In the genomic region with DNA sequence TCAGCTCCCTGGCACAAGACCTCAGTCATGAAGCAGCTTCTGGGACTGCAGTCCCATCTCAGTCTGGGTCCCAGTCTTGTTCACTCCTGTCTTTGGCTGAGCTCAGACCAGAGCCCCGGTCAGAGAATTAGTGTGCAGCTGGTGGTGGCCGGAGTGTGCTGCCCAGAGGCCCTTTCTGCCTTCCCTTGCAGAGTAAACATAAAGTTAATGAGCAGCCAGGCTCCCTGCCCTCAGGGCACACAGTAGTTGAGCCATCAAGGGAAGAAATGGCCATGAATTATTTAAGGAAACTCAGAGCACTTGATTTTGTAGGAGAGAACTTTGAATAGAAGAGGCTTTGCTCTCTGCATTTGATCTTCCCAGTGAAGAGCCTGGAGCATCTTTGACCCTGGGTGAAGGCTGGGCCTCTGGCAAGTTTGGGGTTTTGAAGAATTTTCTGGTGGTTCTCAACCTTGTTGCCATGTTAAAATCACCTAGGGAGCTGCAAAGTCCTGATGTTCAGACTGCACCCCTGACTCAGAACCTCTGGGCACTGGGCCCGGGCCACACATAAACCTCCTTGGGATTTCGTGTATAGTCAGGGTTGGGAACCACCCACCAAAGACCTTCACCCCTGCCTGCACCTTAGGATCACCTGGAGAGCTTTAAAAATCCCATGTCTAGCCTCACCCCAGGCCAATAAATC, we compare ENCODE assay signal across 12 cellular contexts. TPM values are rescaled to one million over a fixed set of nuclear protein-coding genes. Genes with fewer than 3 reads are reported as not detected.
DNase-seq lines count a peak whose midpoint lies in the region; ATAC-seq and TF ChIP-seq lines count a peak whose summit lies in the region.
"Had no signal": no experiment of that assay in that cellular context is flagged by ENCODE, and none has a peak within 500 bp of the region (broad histone marks: within the 10 kb centered on the region; RNA-seq: fewer than 3 reads in every experiment).

No MANE protein-coding gene starts in this region.

- no peak overlapping the region for H3K4me3 ChIP-seq in PC-9
- H3K4me3 ChIP-seq: ovary had no signal

- H3F3A ChIP-seq in PC-9 (ENCODE audit: insufficient read depth, low read depth) = no peaks in the 10 kb centered on the region; the same call in 1 of the 2 replicates

- H3K4me2 ChIP-seq in PC-9 = peak overlapping the region; percentile 32

- H3K4me1 Mint-ChIP-seq in activated naive CD4-positive, alpha-beta T cell treated with anti-CD3 and anti-CD28 coated beads for 36 hours (ENCODE audit: low read depth) = peaks cover 83% of the 10 kb centered on the region
- H3K4me1 Mint-ChIP-seq in stimulated activated memory B cell treated with anti-CD40 and anti-IgM and Interleukin-4, amounts not matched to agents 10 μg/mL and 1 μg/mL and 100 μg/mL, for 72 hours = peaks cover 56% of the 10 kb centered on the region
- peaks cover 52 to 62% of the 10 kb centered on the region in 2 donors for H3K4me1 Mint-ChIP-seq in stimulated activated naive B cell treated with anti-CD40 and anti-IgM and Interleukin-4, amounts not matched to agents 10 μg/mL and 1 μg/mL and 100 μg/mL, for 72 hours

- H3K36me3 ChIP-seq in PC-9 (ENCODE audit: low read depth) = no peaks in the 10 kb centered on the region
- H3K36me3 ChIP-seq: ovary had no signal

- H3K9me3 ChIP-seq in PC-9 (ENCODE audit: insufficient read depth, low read depth) = no peaks in the 10 kb centered on the region
- H3K9me3 ChIP-seq: ovary had no signal

- peak overlapping the region; percentile 6 for H3K27ac Mint-ChIP-seq in activated naive CD4-positive, alpha-beta T cell treated with anti-CD3 and anti-CD28 coated beads for 36 hours
- H3K27ac Mint-ChIP-seq in stimulated activated memory B cell treated with anti-CD40 and anti-IgM and Interleukin-4, amounts not matched to agents 10 μg/mL and 1 μg/mL and 100 μg/mL, for 72 hours = peak overlapping the region; percentile 78
- no peak overlapping the region for H3K27ac Mint-ChIP-seq in stimulated activated naive B cell treated with anti-CD40 and anti-IgM and Interleukin-4, amounts not matched to agents 10 μg/mL and 1 μg/mL and 100 μg/mL, for 72 hours
- H3K27ac Mint-ChIP-seq: CD14-positive monocyte had no signal

- no peaks in the 10 kb centered on the region for H4K20me1 ChIP-seq in PC-9 (ENCODE audit: insufficient read depth)

- no peaks in the 10 kb centered on the region for H3K9me3 Mint-ChIP-seq in activated naive CD4-positive, alpha-beta T cell treated with anti-CD3 and anti-CD28 coated beads for 36 hours
- no peaks in the 10 kb centered on the region for H3K9me3 Mint-ChIP-seq in stimulated activated memory B cell treated with anti-CD40 and anti-IgM and Interleukin-4, amounts not matched to agents 10 μg/mL and 1 μg/mL and 100 μg/mL, for 72 hours
- no peaks in the 10 kb centered on the region for H3K9me3 Mint-ChIP-seq in stimulated activated naive B cell treated with anti-CD40 and anti-IgM and Interleukin-4, amounts not matched to agents 10 μg/mL and 1 μg/mL and 100 μg/mL, for 72 hours

- no peak overlapping the region for H3K27ac ChIP-seq in PC-9
- H3K27ac ChIP-seq: ovary had no signal

- TF ChIP-seq CTCF in PC-9 (conservative IDR thresholded peaks at IDR 0.05) = no peak
- TF ChIP-seq CTCF in GM10266 (IDR thresholded peaks at IDR 0.05; ENCODE audit: control insufficient read depth, insufficient read depth, low read depth, missing control alignments) = no peak

- H3K4me3 Mint-ChIP-seq in activated naive CD4-positive, alpha-beta T cell treated with anti-CD3 and anti-CD28 coated beads for 36 hours = no peak overlapping the region
- no peak overlapping the region for H3K4me3 Mint-ChIP-seq in stimulated activated memory B cell treated with anti-CD40 and anti-IgM and Interleukin-4, amounts not matched to agents 10 μg/mL and 1 μg/mL and 100 μg/mL, for 72 hours
- no peak overlapping the region for H3K4me3 Mint-ChIP-seq in stimulated activated naive B cell treated with anti-CD40 and anti-IgM and Interleukin-4, amounts not matched to agents 10 μg/mL and 1 μg/mL and 100 μg/mL, for 72 hours
- H3K4me3 Mint-ChIP-seq: CD14-positive monocyte had no signal

- no peak for ATAC-seq in stimulated activated memory B cell treated with anti-CD40 and anti-IgM and Interleukin-4, amounts not matched to agents 10 μg/mL and 1 μg/mL and 100 μg/mL, for 72 hours
- no peak for ATAC-seq in stimulated activated naive B cell treated with anti-CD40 and anti-IgM and Interleukin-4, amounts not matched to agents 10 μg/mL and 1 μg/mL and 100 μg/mL, for 72 hours (replicated peaks)
- ATAC-seq in HG02798 (IDR thresholded peaks at IDR 0.05; ENCODE audit: poor library complexity, unreplicated experiment) = no peak

- H3K4me1 ChIP-seq in PC-9 (replicated peaks; ENCODE audit: insufficient read depth) = peaks cover 25% of the 10 kb centered on the region

- H2AFZ ChIP-seq in PC-9 = no peak overlapping the region

- intact Hi-C loops in activated naive CD4-positive, alpha-beta T cell treated with anti-CD3 and anti-CD28 coated beads for 36 hours (cut with micrococcal nuclease) = loop anchor here (2.0 kb wide), 1 partner anchor 17 kb away; no protein-coding TSS in a partner anchor
- intact Hi-C loops in PC-9 (cut with micrococcal nuclease; ENCODE audit: unreplicated experiment) = no loop called here

- no peaks in the 10 kb centered on the region for H3K79me2 ChIP-seq in PC-9 (ENCODE audit: low read depth)

- BruUV-seq in PC-9 (replicated peaks; lab: Mats Ljungman, UMichigan) = no TSS peak

- peaks cover 2% of the 10 kb centered on the region for H3K36me3 Mint-ChIP-seq in activated naive CD4-positive, alpha-beta T cell treated with anti-CD3 and anti-CD28 coated beads for 36 hours (ENCODE audit: low read depth)
- H3K36me3 Mint-ChIP-seq in stimulated activated memory B cell treated with anti-CD40 and anti-IgM and Interleukin-4, amounts not matched to agents 10 μg/mL and 1 μg/mL and 100 μg/mL, for 72 hours = no peaks in the 10 kb centered on the region
- H3K36me3 Mint-ChIP-seq in stimulated activated naive B cell treated with anti-CD40 and anti-IgM and Interleukin-4, amounts not matched to agents 10 μg/mL and 1 μg/mL and 100 μg/mL, for 72 hours = no peaks in the 10 kb centered on the region

- DNase-seq in activated naive CD4-positive, alpha-beta T cell treated with anti-CD3 and anti-CD28 coated beads for 36 hours = no peak
- DNase-seq in activated naive CD4-positive, alpha-beta T cell treated with anti-CD3 and anti-CD28 coated beads, Interleukin-2, amount 50 U/mL, for 16 hours = no peak
- peak; percentile 61 to 74 for DNase-seq in PC-9
- peak; percentile 89 for DNase-seq in islet precursor cell
- DNase-seq in GM10266 (ENCODE audit: extremely low spot score) = no peak
- DNase-seq in stimulated activated naive B cell treated with anti-CD40 and anti-IgM and Interleukin-4, amounts not matched to agents 10 μg/mL and 1 μg/mL and 100 μg/mL, for 72 hours = no peak
- DNase-seq: activated CD4-positive, alpha-beta T cell treated with anti-CD3 and anti-CD28 coated beads, Interleukin-2, amount 50 U/mL, for 48 hours; NCI-H1694 treated with DMSO at 0.1 percent for 48 hours; ovary had no signal

- POLR2A ChIA-PET in PC-9 (lab: Charles Lee; ENCODE audit: unreplicated experiment) = interaction anchor here (0.7 kb wide), 1 partner anchor 14 kb away, joined by 9 read pairs; no protein-coding TSS in a partner anchor

- CTCF ChIA-PET in activated naive CD4-positive, alpha-beta T cell treated with anti-CD3 and anti-CD28 coated beads for 36 hours (lab: Charles Lee) = interaction anchor here (0.7 to 3.1 kb wide), 8 partner anchors 17 to 154 kb away, joined by 3 to 16 read pairs (median 4); no protein-coding TSS in a partner anchor
- CTCF ChIA-PET in PC-9 (lab: Charles Lee) = no interaction called here

- no peaks in the 10 kb centered on the region for H3K9me2 ChIP-seq in PC-9 (ENCODE audit: insufficient read depth)

- H3K27me3 Mint-ChIP-seq in activated naive CD4-positive, alpha-beta T cell treated with anti-CD3 and anti-CD28 coated beads for 36 hours (ENCODE audit: low read depth) = no peaks in the 10 kb centered on the region
- peaks cover 47% of the 10 kb centered on the region for H3K27me3 Mint-ChIP-seq in stimulated activated memory B cell treated with anti-CD40 and anti-IgM and Interleukin-4, amounts not matched to agents 10 μg/mL and 1 μg/mL and 100 μg/mL, for 72 hours
- H3K27me3 Mint-ChIP-seq in stimulated activated naive B cell treated with anti-CD40 and anti-IgM and Interleukin-4, amounts not matched to agents 10 μg/mL and 1 μg/mL and 100 μg/mL, for 72 hours = peaks cover 35 to 47% of the 10 kb centered on the region in 2 donors

- no peaks in the 10 kb centered on the region for H3K27me3 ChIP-seq in PC-9 (ENCODE audit: insufficient read depth, low read depth)
- H3K27me3 ChIP-seq: ovary had no signal

RNA-seq across cellular contexts. Expression of a gene that starts 26.4 kb away (rescaled TPM):
- total RNA-seq in activated naive CD4-positive, alpha-beta T cell treated with anti-CD3 and anti-CD28 coated beads for 36 hours = 10 to 100 TPM; 27.8 to 28.6 TPM
- 39.0 and 44.3 TPM in 2 replicates for total RNA-seq in PC-9 (2021)

RNA-seq across cellular contexts. Expression of a gene that starts 46.2 kb away (rescaled TPM):
- 10 to 100 TPM; 22.2 to 23.5 TPM for total RNA-seq in activated naive CD4-positive, alpha-beta T cell treated with anti-CD3 and anti-CD28 coated beads for 36 hours
- 40.9 and 41.7 TPM in 2 replicates for total RNA-seq in PC-9 (2021)

Comparison
In these comparisons a context has a peak if more than half of its experiments do, and no peak if none do; other contexts are left out.
1. DNase-seq: peak in PC-9 (2 of 2) and islet precursor cell (single experiment); none in activated naive CD4-positive, alpha-beta T cell treated with anti-CD3 and anti-CD28 coated beads for 36 hours (single experiment), activated naive CD4-positive, alpha-beta T cell treated with anti-CD3 and anti-CD28 coated beads, Interleukin-2, amount 50 U/mL, for 16 hours (single experiment), GM10266 (single experiment) and stimulated activated naive B cell treated with anti-CD40 and anti-IgM and Interleukin-4, amounts not matched to agents 10 μg/mL and 1 μg/mL and 100 μg/mL, for 72 hours (single experiment).